In genomic region chr3:9890249-9891071, GRCh38 we compare ENCODE assay signal across 8 cellular contexts. TPM values are rescaled to one million over a fixed set of nuclear protein-coding genes. Genes with fewer than 3 reads are reported as not detected.
DNase-seq lines count a peak whose midpoint lies in the region; ATAC-seq, FAIRE-seq and TF ChIP-seq lines count a peak whose summit lies in the region.

Gene JAGN1 (plus strand): TSS chr3:9890610. CDS start chr3:9890723, 113 bp downstream.

- H4K20me1 ChIP-seq in BLaER1: peaks cover 48% of the 10 kb centered on the region

- peak within 1 kb of the TSS; percentile 92 for H3K4me2 ChIP-seq in BLaER1

- H3K9me3 ChIP-seq in BLaER1 (no peaks in the 10 kb centered on the region), liver (ENCODE audit: control insufficient read depth in 4 of 4, low read length in 3 of 4) (no peaks in the 10 kb centered on the region)

- WGBS in liver: under 1% methylated on average over 62 of the region's 62 CpGs

- H3K4me1 ChIP-seq in BLaER1 (peaks cover 65% of the 10 kb centered on the region), liver (ENCODE audit: control insufficient read depth in 4 of 4, insufficient read depth in 4 of 4, low read length in 3 of 4) (peaks cover 2 to 12% (median 6%) of the 10 kb centered on the region in 4 donors)

- H3K27ac ChIP-seq in BLaER1 (peak within 1 kb of the TSS; percentile 98), liver (ENCODE audit: low read depth in 1 of 2, low read length in 2 of 2) (peak within 1 kb of the TSS; percentile 98 to 99)

- TF ChIP-seq RAD21 in liver (IDR thresholded peaks at IDR 0.05): peak; percentile 46 to 49

- H3K9ac ChIP-seq in BLaER1: peak within 1 kb of the TSS; percentile 97
- H3K9ac ChIP-seq in liver (ENCODE audit: low read depth in 1 of 2, low read length in 2 of 2): peak within 1 kb of the TSS; percentile 95 to 96

- H3K36me3 ChIP-seq in BLaER1 (peaks cover 34% of the 10 kb centered on the region), liver (ENCODE audit: control insufficient read depth in 4 of 4, insufficient read depth in 3 of 4, low read depth in 1 of 4, low read length in 3 of 4) (peaks cover 3 to 10% (median 9%) of the 10 kb centered on the region in 4 donors)

- TF ChIP-seq CTCF in liver (IDR thresholded peaks at IDR 0.05; ENCODE audit: low read depth, low read length, missing input control): peak; percentile 21

- peak; percentile 77 for ATAC-seq in HG03442 (IDR thresholded peaks at IDR 0.05; ENCODE audit: unreplicated experiment)

- peak within 1 kb of the TSS; percentile 97 for H3K4me3 ChIP-seq in BLaER1
- H3K4me3 ChIP-seq in liver (ENCODE audit: low read depth in 1 of 3, low read length in 3 of 3): peak within 1 kb of the TSS; percentile 93 to 98 (median 95)

- peak; percentile 59 for FAIRE-seq in GM19239 (lab: Jason Lieb, UNC)

- DNase-seq in GM19239 (ENCODE audit: insufficient read length, low spot score) (peak; percentile 82), NCI-H82 treated with DMSO at 0.1 percent for 48 hours (lab: John Stamatoyannopoulos, UW; ENCODE audit: unreplicated experiment) (peak; percentile 43), dermis microvascular lymphatic vessel endothelial cell (ENCODE audit: low read depth in 2 of 2) (peak; percentile 68 to 92)
- DNase-seq in activated CD4-positive, alpha-beta T cell treated with anti-CD3 and anti-CD28 coated beads, Interleukin-2, amount 50 U/mL, for 48 hours: peak; percentile 92 to 93
- DNase-seq in stimulated activated CD4-positive, alpha-beta T cell treated with anti-CD3 and anti-CD28 coated beads, Interleukin-2, amount 100 ng/mL, for 48 hours: peak; percentile 89 to 92

- H3K27me3 ChIP-seq in BLaER1: no peaks in the 10 kb centered on the region
- no peaks in the 10 kb centered on the region for H3K27me3 ChIP-seq in liver (ENCODE audit: control insufficient read depth in 4 of 4, insufficient read depth in 4 of 4, low read length in 3 of 4)

TF ChIP-seq in liver, 16 proteins besides CTCF, POLR2A, EP300 and RAD21:
- TF ChIP-seq FOXA2 (IDR thresholded peaks at IDR 0.05) (no peak), TAF1 (conservative IDR thresholded peaks at IDR 0.05) (peak; percentile 16), SP1 (IDR thresholded peaks at IDR 0.05) (peak; percentile 40), EGR1 (IDR thresholded peaks at IDR 0.05; ENCODE audit: low read depth in 2 of 2) (peak; percentile 74 to 85), JUND (IDR thresholded peaks at IDR 0.05) (no peak), YY1 (IDR thresholded peaks at IDR 0.05) (peak; percentile 96), REST (IDR thresholded peaks at IDR 0.05) (peak; percentile 24), HNF4A (conservative IDR thresholded peaks at IDR 0.05) (no peak), RXRA (IDR thresholded peaks at IDR 0.05) (peak in 1 of 2 donors; percentile 38), FOXA1 (IDR thresholded peaks at IDR 0.05) (no peak), ATF3 (IDR thresholded peaks at IDR 0.05) (no peak), HNF4G (IDR thresholded peaks at IDR 0.05) (no peak), MAX (IDR thresholded peaks at IDR 0.05) (no peak), GABPA (IDR thresholded peaks at IDR 0.05 in 1 of 2, conservative IDR thresholded peaks at IDR 0.05 in 1 of 2) (peak in 1 of 2 donors; percentile 78), ZBTB33 (IDR thresholded peaks at IDR 0.05) (no peak), NR2F2 (IDR thresholded peaks at IDR 0.05) (no peak)

RNA-seq across cellular contexts. Expression of gene JAGN1, which starts in this region (rescaled TPM):
- total RNA-seq in dermis microvascular lymphatic vessel endothelial cell: 25.0 and 31.7 TPM in 2 replicates
- total RNA-seq in liver: 10 to 100 TPM; 18.0 to 29.3 TPM
- 10 to 100 TPM; 32.0 to 46.8 TPM for polyA plus RNA-seq in liver

Comparison
In these comparisons a context has a peak if more than half of its experiments do, and no peak if none do; other contexts are left out.
1. Peak in every context shown above with its lines: DNase-seq, ATAC-seq, H3K4me3 ChIP-seq and H3K27ac ChIP-seq.